ENCODE assay signal across 22 cellular contexts in genomic region chr18:13416848-13417247, GRCh38.
A peak's percentile ranks its signal among the peaks of the same experiment; 100 is the strongest.
DNase-seq lines count a peak whose midpoint lies in the region; ATAC-seq, FAIRE-seq and TF ChIP-seq lines count a peak whose summit lies in the region.
"Had no signal": no experiment of that assay in that cellular context is flagged by ENCODE, and none has a peak within 500 bp of the region (broad histone marks: within the 10 kb centered on the region; RNA-seq: fewer than 3 reads in every experiment).

No MANE protein-coding gene starts in this region.

- no peak for TF ChIP-seq EP300 in K562 (IDR thresholded peaks at IDR 0.05; ENCODE audit: low read length)

- ATAC-seq in K562 (no peak), left colon (peak; percentile 75), HG03108 (IDR thresholded peaks at IDR 0.05; ENCODE audit: unreplicated experiment) (no peak)

- no peaks in the 10 kb centered on the region for H3K79me2 ChIP-seq in K562 (ENCODE audit: control insufficient read depth, insufficient read depth, low read length)

- in situ Hi-C loops in K562 (cut with MboI) = no loop called here

- no peak overlapping the region for H3K9ac ChIP-seq in K562 (ENCODE audit: insufficient read depth in 1 of 2, low read depth in 2 of 2, low read length in 2 of 2)
- H3K9ac ChIP-seq: KMS-11 had no signal

- H3K27ac ChIP-seq in K562 (ENCODE audit: extremely low read depth, low read depth, low read length) (no peak overlapping the region), small intestine (ENCODE audit: low read depth in 1 of 2, low read length in 1 of 2) (peak overlapping the region in 1 of 2 donors; percentile 45)
- H3K27ac ChIP-seq: 22Rv1, KMS-11, tibial artery, VCaP had no signal

- peaks cover 0 to 3% of the 10 kb centered on the region in 2 experiments; a peak in 3 of 5 replicates for H3K27me3 ChIP-seq in K562 (ENCODE audit: control insufficient read depth in 2 of 2, insufficient read depth in 2 of 2, low read length in 2 of 2)
- no peaks in the 10 kb centered on the region for H3K27me3 ChIP-seq in small intestine (ENCODE audit: control insufficient read depth in 2 of 2, insufficient read depth in 2 of 2, low read length in 2 of 2)
- H3K27me3 ChIP-seq: tibial artery had no signal

- DNase-seq in NCI-H2029 (lab: John Stamatoyannopoulos, UW) (peak; percentile 39), NCI-H2029 treated with DMSO at 0.1 percent for 48 hours (lab: John Stamatoyannopoulos, UW) (no peak), K562 (ENCODE audit: extremely low read depth in 1 of 4, low spot score in 3 of 4) (no peak), left colon (no peak), small intestine (peak; percentile 95), epidermal melanocyte (ENCODE audit: insufficient read length, low spot score) (no peak), NCI-H187 treated with DMSO at 0.1 percent for 48 hours (lab: John Stamatoyannopoulos, UW) (no peak)
- DNase-seq: activated CD4-positive, alpha-beta T cell treated with anti-CD3 and anti-CD28 coated beads, Interleukin-2, amount 50 U/mL, for 4 hours; activated effector memory CD4-positive, alpha-beta T cell treated with anti-CD3 and anti-CD28 coated beads, Interleukin-2, amount 50 U/mL, for 16 hours; H7; hypothalamus; islet precursor cell; NCI-H1048; NCI-H2171 treated with DMSO at 0.1 percent for 48 hours; stimulated activated CD4-positive, alpha-beta T cell treated with anti-CD3 and anti-CD28 coated beads, Interleukin-2, amount 100 ng/mL, for 48 hours; stimulated activated naive CD4-positive, alpha-beta T cell treated with Interleukin-2 at 50 U/mL for 16 hours; tibial artery had no signal

- intact Hi-C loops in K562 (cut with micrococcal nuclease) = no loop called here
- intact Hi-C loops in left colon (cut with DNase I, micrococcal nuclease) = no loop called here

- H3K4me2 ChIP-seq in K562 (ENCODE audit: insufficient read depth, low read length) = no peak overlapping the region
- H3K4me2 ChIP-seq: KMS-11, smooth muscle cell had no signal

- WGBS in K562 (ENCODE audit: insufficient coverage, low coverage, missing lambda C conversion rate) = 18% methylated on average over 3 of the region's 3 CpGs
- WGBS in small intestine, 3 donors = 22 to 42% (median 24%) methylated on average over 3 of the region's 3 CpGs

- H3K4me3 ChIP-seq in K562 (no peak overlapping the region), small intestine (ENCODE audit: low read depth in 1 of 2, low read length in 2 of 2) (no peak overlapping the region)
- H3K4me3 ChIP-seq: smooth muscle cell, tibial artery had no signal

- H3K36me3 ChIP-seq in K562 (ENCODE audit: control insufficient read depth, insufficient read depth, low read length) (no peaks in the 10 kb centered on the region), small intestine (ENCODE audit: control insufficient read depth in 2 of 2, insufficient read depth in 2 of 2, low read length in 2 of 2) (no peaks in the 10 kb centered on the region)

- no peak overlapping the region for H2AFZ ChIP-seq in K562 (ENCODE audit: low read depth, low read length)

- H3K9me1 ChIP-seq in K562 (ENCODE audit: control insufficient read depth, insufficient read depth, low read length) = no peaks in the 10 kb centered on the region

- no peaks in the 10 kb centered on the region; a peak in 1 of 5 replicates for H3K4me1 ChIP-seq in K562 (replicated peaks in 1 of 2; ENCODE audit: control insufficient read depth in 2 of 2, insufficient read depth in 2 of 2, low read length in 2 of 2)
- H3K4me1 ChIP-seq in small intestine (ENCODE audit: control insufficient read depth in 2 of 2, insufficient read depth in 1 of 2, low read depth in 1 of 2, low read length in 1 of 2) = peaks cover 0 to 7% of the 10 kb centered on the region in 2 donors

- TF ChIP-seq CTCF in K562 (IDR thresholded peaks at IDR 0.05 in 2 of 3, conservative IDR thresholded peaks at IDR 0.05 in 1 of 3; ENCODE audit: insufficient read depth in 2 of 3, low read depth in 1 of 3, low read length in 3 of 3) = no peak

- no peak for FAIRE-seq in K562 (lab: Jason Lieb, UNC)
- no peak for FAIRE-seq in small intestine (lab: Jason Lieb, UNC)

- TF ChIP-seq RAD21 in K562 (CRISPR knock-in tag; conservative IDR thresholded peaks at IDR 0.05 in 1 of 2, IDR thresholded peaks at IDR 0.05 in 1 of 2) = no peak

- POLR2A ChIA-PET in K562 (lab: Yijun Ruan, JAX) = interaction anchor here (0.6 kb wide), 1 partner anchor 91 kb away, joined by 3 read pairs; no protein-coding TSS in a partner anchor

- CTCF ChIA-PET in K562 (lab: Yijun Ruan, JAX; ENCODE audit: low intra/inter-chr PET ratio) = no interaction called here

- no peak for TF ChIP-seq POLR2A in K562 (conservative IDR thresholded peaks at IDR 0.05)

- no peaks in the 10 kb centered on the region for H4K20me1 ChIP-seq in K562 (replicated peaks; ENCODE audit: control insufficient read depth, insufficient read depth, low read length)

- H3K9me3 ChIP-seq in K562 (replicated peaks; ENCODE audit: control insufficient read depth, insufficient read depth, low read depth, low read length) = no peaks in the 10 kb centered on the region
- no peaks in the 10 kb centered on the region for H3K9me3 ChIP-seq in small intestine (ENCODE audit: control insufficient read depth, low read depth)
- H3K9me3 ChIP-seq: tibial artery had no signal

- BruUV-seq in K562 (replicated peaks; lab: Mats Ljungman, UMichigan) = no TSS peak

TF ChIP-seq in K562, 482 proteins besides CTCF, POLR2A, EP300 and RAD21:
- TF ChIP-seq CEBPB (tag; IDR thresholded peaks at IDR 0.05) (0 out of 2 replicates have a peak, but pooled peaks have one; percentile 22), JUNB (CRISPR knock-in tag; conservative IDR thresholded peaks at IDR 0.05) (no peak), SRSF7 (optimal IDR thresholded peaks at IDR 0.05; ENCODE audit: low read depth, low read length) (no peak), UBTF (IDR thresholded peaks at IDR 0.05; ENCODE audit: borderline replicate concordance in 1 of 2, low read depth in 2 of 2, low read length in 2 of 2) (no peak), POU5F1 (IDR thresholded peaks at IDR 0.05; ENCODE audit: borderline replicate concordance, low read depth, low read length, partially characterized antibody) (no peak), ZNF143 (CRISPR knock-in tag; IDR thresholded peaks at IDR 0.05) (no peak), TEAD4 (IDR thresholded peaks at IDR 0.05; ENCODE audit: low read length) (no peak), TEAD4 (CRISPR knock-in tag; IDR thresholded peaks at IDR 0.05; ENCODE audit: borderline replicate concordance) (no peak), ZNF23 (CRISPR knock-in tag; IDR thresholded peaks at IDR 0.05) (no peak), GATAD2A (IDR thresholded peaks at IDR 0.05) (no peak)

Comparison
In these comparisons a context has a peak if more than half of its experiments do, and no peak if none do; other contexts are left out.
1. DNase-seq: peak in NCI-H2029 (single experiment) and small intestine (single experiment); none in NCI-H2029 treated with DMSO at 0.1 percent for 48 hours (single experiment), K562 (0 of 4), left colon (0 of 2), epidermal melanocyte (single experiment) and NCI-H187 treated with DMSO at 0.1 percent for 48 hours (single experiment).